ENCODE assay signal across 9 cellular contexts in the genomic region with DNA sequence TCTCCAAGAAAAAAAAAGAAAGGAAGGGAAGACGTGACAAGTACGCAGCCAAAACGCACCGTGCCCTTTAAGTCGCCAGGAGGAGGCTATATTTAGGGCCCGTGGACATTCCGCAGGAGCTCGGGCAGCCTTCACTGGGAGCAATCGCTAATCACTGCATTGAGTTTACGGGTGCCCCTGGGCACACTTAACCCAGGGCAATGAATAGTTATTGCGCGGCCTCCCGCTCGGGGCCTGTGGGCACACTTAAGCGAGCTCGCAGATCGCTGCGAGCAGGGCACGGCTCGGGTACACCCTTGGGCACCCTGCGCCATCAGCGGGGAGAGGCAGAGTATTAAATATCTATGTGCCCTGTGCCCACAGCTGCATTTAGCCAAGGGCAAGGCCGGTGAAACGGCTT.
"Had no signal": no experiment of that assay in that cellular context is flagged by ENCODE, and none has a peak within 500 bp of the region (broad histone marks: within the 10 kb centered on the region; RNA-seq: fewer than 3 reads in every experiment).

No MANE protein-coding gene starts in this region.

- H3K9me3 ChIP-seq: ascending aorta, gastroesophageal sphincter, lower lobe of right lung, spleen, suprapubic skin had no signal

- H3K36me3 Mint-ChIP-seq: naive B cell, type B pancreatic cell had no signal

- H3K36me3 ChIP-seq: ascending aorta, gastroesophageal sphincter, lower lobe of right lung, spleen, suprapubic skin, WERI-Rb-1 had no signal

- H3K4me1 ChIP-seq: ascending aorta had no signal

- H3K9me3 Mint-ChIP-seq: activated T-helper 1 cell treated with anti-CD3 and anti-CD28 coated beads, Interleukin-12 subunit alpha, Interleukin-12 subunit beta, Interleukin-2, Interleukin-4 antibody, amounts not matched to agents 30 ng/mL and 10 ng/mL and 1 ng/mL, durations not matched to agents 14 hours and 24 hours and 36 hours; naive B cell; type B pancreatic cell had no signal

- H3K27ac ChIP-seq: ascending aorta, gastroesophageal sphincter, lower lobe of right lung, spleen, suprapubic skin had no signal

- H3K27me3 ChIP-seq: ascending aorta had no signal

- H3K27ac Mint-ChIP-seq: activated T-helper 1 cell treated with anti-CD3 and anti-CD28 coated beads, Interleukin-12 subunit alpha, Interleukin-12 subunit beta, Interleukin-2, Interleukin-4 antibody, amounts not matched to agents 30 ng/mL and 10 ng/mL and 1 ng/mL, durations not matched to agents 14 hours and 24 hours and 36 hours; type B pancreatic cell had no signal

- H3K4me3 ChIP-seq: ascending aorta, gastroesophageal sphincter, lower lobe of right lung, spleen, suprapubic skin had no signal

- H3K4me3 Mint-ChIP-seq: activated T-helper 1 cell treated with anti-CD3 and anti-CD28 coated beads, Interleukin-12 subunit alpha, Interleukin-12 subunit beta, Interleukin-2, Interleukin-4 antibody, amounts not matched to agents 30 ng/mL and 10 ng/mL and 1 ng/mL, durations not matched to agents 14 hours and 24 hours and 36 hours; naive B cell; type B pancreatic cell had no signal
